Comparison of ENCODE assay signal across 2 cellular contexts in the genomic region with DNA sequence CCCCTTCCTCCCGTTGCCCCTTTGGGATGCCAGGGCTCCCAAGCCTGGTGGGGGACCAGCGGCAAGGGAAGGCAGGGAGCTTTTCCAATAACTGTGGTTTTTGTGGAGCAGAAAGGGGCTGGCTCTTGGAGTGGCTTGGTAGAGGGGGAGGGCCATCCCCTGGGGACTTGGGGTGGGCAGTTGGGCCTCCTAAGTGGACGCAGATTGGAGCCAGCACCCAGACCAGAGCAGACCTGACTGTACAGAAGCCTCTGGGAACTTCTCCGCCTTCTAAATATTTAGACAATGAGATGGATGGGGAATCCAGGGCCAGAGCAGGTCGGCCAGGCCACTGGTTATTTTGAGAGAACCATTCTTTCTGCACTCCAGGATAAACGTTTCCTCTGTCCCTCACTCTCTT.
TF ChIP-seq lines count a peak whose summit lies in the region.

No MANE protein-coding gene starts in this region.

TF ChIP-seq in SK-N-SH, 30 proteins besides CTCF, POLR2A, EP300 and RAD21 (continued from another document):
- TF ChIP-seq ZBTB33 (IDR thresholded peaks at IDR 0.05; ENCODE audit: borderline replicate concordance, low read depth) (no peak), SIN3A (IDR thresholded peaks at IDR 0.05; ENCODE audit: borderline replicate concordance, low read depth, low read length) (no peak), RCOR1 (IDR thresholded peaks at IDR 0.05; ENCODE audit: low read length) (peak; percentile 48; the same call in 1 of the 2 replicates), FOXJ3 (CRISPR knock-in tag; IDR thresholded peaks at IDR 0.05) (0 out of 2 replicates have a peak, but pooled peaks have one; percentile 0), MEF2A (IDR thresholded peaks at IDR 0.05; ENCODE audit: borderline replicate concordance, low read depth) (no peak), CHD2 (IDR thresholded peaks at IDR 0.05; ENCODE audit: low read length, partially characterized antibody) (peak; percentile 42)

TF ChIP-seq in SK-N-SH treated with all-trans-retinoic acid at 6 μM for 48 hours, 23 proteins besides CTCF, POLR2A, EP300 and RAD21 (continued from another document):
- TF ChIP-seq POU6F1 (CRISPR knock-in tag; IDR thresholded peaks at IDR 0.05; ENCODE audit: borderline replicate concordance, low read depth) (no peak), CREB5 (CRISPR knock-in tag; IDR thresholded peaks at IDR 0.05; ENCODE audit: low read depth) (no peak), ZNF70 (CRISPR knock-in tag; IDR thresholded peaks at IDR 0.05) (no peak), SNAI2 (CRISPR knock-in tag; IDR thresholded peaks at IDR 0.05) (no peak), ARNTL (CRISPR knock-in tag; IDR thresholded peaks at IDR 0.05; ENCODE audit: borderline replicate concordance, low read depth) (no peak), ESRRG (CRISPR knock-in tag; IDR thresholded peaks at IDR 0.05) (no peak), RARB (CRISPR knock-in tag; IDR thresholded peaks at IDR 0.05) (no peak), ZFP3 (CRISPR knock-in tag; IDR thresholded peaks at IDR 0.05) (no peak), CSDC2 (CRISPR knock-in tag; IDR thresholded peaks at IDR 0.05) (no peak), BACH2 (CRISPR knock-in tag; IDR thresholded peaks at IDR 0.05; ENCODE audit: borderline replicate concordance) (no peak), ZNF565 (CRISPR knock-in tag; conservative IDR thresholded peaks at IDR 0.05; ENCODE audit: low read depth) (no peak), ZFP30 (CRISPR knock-in tag; IDR thresholded peaks at IDR 0.05) (no peak)
- TF ChIP-seq, protein P1, sequence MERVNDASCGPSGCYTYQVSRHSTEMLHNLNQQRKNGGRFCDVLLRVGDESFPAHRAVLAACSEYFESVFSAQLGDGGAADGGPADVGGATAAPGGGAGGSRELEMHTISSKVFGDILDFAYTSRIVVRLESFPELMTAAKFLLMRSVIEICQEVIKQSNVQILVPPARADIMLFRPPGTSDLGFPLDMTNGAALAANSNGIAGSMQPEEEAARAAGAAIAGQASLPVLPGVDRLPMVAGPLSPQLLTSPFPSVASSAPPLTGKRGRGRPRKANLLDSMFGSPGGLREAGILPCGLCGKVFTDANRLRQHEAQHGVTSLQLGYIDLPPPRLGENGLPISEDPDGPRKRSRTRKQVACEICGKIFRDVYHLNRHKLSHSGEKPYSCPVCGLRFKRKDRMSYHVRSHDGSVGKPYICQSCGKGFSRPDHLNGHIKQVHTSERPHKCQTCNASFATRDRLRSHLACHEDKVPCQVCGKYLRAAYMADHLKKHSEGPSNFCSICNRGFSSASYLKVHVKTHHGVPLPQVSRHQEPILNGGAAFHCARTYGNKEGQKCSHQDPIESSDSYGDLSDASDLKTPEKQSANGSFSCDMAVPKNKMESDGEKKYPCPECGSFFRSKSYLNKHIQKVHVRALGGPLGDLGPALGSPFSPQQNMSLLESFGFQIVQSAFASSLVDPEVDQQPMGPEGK (CRISPR knock-in tag; IDR thresholded peaks at IDR 0.05; ENCODE audit: borderline replicate concordance) = no peak
TF ChIP-seq in SK-N-SH treated with all-trans-retinoic acid at 6 μM for 48 hours: peak in this region for 0.
